19 cellular contexts compared by ENCODE assay signal in the genomic region with DNA sequence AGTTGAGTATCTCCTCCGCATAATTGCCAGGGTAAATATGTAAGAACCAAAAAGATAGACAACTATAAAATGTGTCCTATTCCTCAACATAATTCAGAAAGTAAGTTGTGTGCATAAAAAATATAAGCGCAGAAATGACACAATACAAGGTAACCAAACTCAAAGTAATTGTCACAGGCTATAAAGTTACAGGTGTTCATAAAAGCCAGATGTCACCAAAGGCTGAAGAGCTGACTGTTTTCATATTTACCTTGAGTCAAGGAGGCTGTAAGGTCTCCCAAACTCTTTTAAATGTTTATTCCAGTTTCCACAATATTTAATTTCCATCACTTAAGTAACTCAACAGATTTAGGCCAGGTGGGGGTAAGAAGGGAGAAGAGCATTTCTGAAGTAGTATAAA.
"Had no signal": no experiment of that assay in that cellular context is flagged by ENCODE, and none has a peak within 500 bp of the region (broad histone marks: within the 10 kb centered on the region; RNA-seq: fewer than 3 reads in every experiment).

No MANE protein-coding gene starts in this region.

- H3K27ac ChIP-seq: hepatocyte, psoas muscle, right lobe of liver, tibial artery, upper lobe of right lung, vagina had no signal

- DNase-seq: effector CD8-positive, alpha-beta T cell; foreskin melanocyte; head of caudate nucleus; kidney; left cardiac atrium; left ventricle myocardium superior; mesenchymal stem cell; midbrain; naive B cell; nephron progenitor cell; psoas muscle; retina; right lobe of liver; stimulated activated CD4-positive, alpha-beta T cell treated with anti-CD3 and anti-CD28 coated beads, Interleukin-4, amount 100 ng/mL, for 24 hours; tibial artery; upper lobe of right lung had no signal

- ATAC-seq: left cardiac atrium; left ventricle myocardium superior; psoas muscle; right lobe of liver; stimulated activated memory B cell treated with anti-CD40 and anti-IgM and Interleukin-4, amounts not matched to agents 10 μg/mL and 1 μg/mL and 100 μg/mL, for 72 hours; upper lobe of right lung had no signal
